Comparison of ENCODE assay signal across 7 cellular contexts in genomic region chr3:171763392-171763791, GRCh38. TPM values are rescaled to one million over a fixed set of nuclear protein-coding genes. Genes with fewer than 3 reads are reported as not detected.
"Had no signal": no experiment of that assay in that cellular context is flagged by ENCODE, and none has a peak within 500 bp of the region (broad histone marks: within the 10 kb centered on the region; RNA-seq: fewer than 3 reads in every experiment).

No MANE protein-coding gene starts in this region.

- H3K36me3 Mint-ChIP-seq: IgD-negative memory B cell had no signal

- H3K4me1 Mint-ChIP-seq: IgD-negative memory B cell had no signal

- DNase-seq: IMR-90, KBM-7, KG1 had no signal

- H3K27ac ChIP-seq: HL-60, KMS-11 had no signal

- H3K9ac ChIP-seq: KMS-11 had no signal

- FAIRE-seq: HTR-8/SVneo had no signal

- H3K27ac Mint-ChIP-seq: IgD-negative memory B cell had no signal

- H3K4me3 Mint-ChIP-seq: IgD-negative memory B cell had no signal

- H3K4me2 ChIP-seq: KMS-11 had no signal

- H3K9me3 Mint-ChIP-seq: IgD-negative memory B cell had no signal

RNA-seq across cellular contexts. Expression of gene PLD1, which starts 46.9 kb away (rescaled TPM):
- polyA plus RNA-seq: IgD-negative memory B cell had no signal
